8 cellular contexts compared by ENCODE assay signal in the genomic region with DNA sequence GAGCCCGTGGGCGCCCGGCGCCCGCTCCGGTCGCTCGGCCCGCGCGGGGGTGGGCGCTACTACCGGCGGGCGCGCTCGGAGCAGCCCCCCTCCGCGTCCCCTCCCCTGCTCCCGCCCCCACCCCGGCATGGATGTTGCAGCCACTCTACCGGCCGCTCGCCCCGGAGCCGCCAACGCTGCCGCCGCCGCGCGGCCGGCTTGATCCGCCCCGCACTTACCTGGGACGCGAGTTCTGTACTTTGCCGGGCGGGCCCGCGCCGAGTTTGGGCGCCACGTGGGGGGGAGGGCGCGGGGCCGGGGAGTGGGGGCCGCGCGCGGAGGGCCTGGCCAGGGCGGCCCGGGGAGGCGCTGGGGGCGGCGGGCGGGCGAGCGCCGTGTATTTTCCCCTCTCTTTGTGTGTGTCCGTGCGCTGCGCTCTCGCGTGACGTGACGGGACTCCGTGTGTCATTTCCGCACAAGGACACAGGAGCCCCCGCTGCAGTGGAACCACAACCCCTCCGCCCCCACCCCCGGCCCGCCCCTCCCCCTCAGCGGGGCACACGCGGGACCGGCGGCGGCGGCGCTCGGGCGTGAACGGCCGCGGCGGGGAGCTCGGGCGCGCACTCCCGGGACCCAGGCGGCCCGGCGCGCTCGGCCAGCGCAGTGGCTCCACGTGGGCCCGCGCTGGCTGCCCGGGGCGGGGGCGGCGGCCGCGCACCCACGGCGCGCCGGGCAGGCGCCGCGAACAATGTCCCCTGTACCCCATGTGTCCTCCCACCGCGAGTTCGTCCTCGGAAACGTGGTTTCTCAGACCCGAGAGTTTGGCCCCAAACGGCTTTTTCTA. TPM values are rescaled to one million over a fixed set of nuclear protein-coding genes. Genes with fewer than 3 reads are reported as not detected.
DNase-seq lines count a peak whose midpoint lies in the region; ATAC-seq and TF ChIP-seq lines count a peak whose summit lies in the region.

A gene (minus strand): TSS at position 644 of the 823 bp plus-strand sequence. CDS start 16,230 bp downstream, outside the sequence.

- H3K4me1 ChIP-seq in Panc1 (ENCODE audit: control insufficient read depth, insufficient read depth, low read length) (peaks cover 16% of the 10 kb centered on the region), prostate gland (replicated peaks) (no peaks in the 10 kb centered on the region)

- ATAC-seq in HG03025 (IDR thresholded peaks at IDR 0.05; ENCODE audit: low FRiP score, unreplicated experiment) (peak; percentile 22), Panc1 (peak; percentile 70), left cardiac atrium (peak; percentile 9 to 13)

- intact Hi-C loops in Panc1 (cut with micrococcal nuclease; ENCODE audit: unreplicated experiment) (loop anchor here (5.0 to 10.0 kb wide), 2 partner anchors 38 to 440 kb away; no protein-coding TSS in a partner anchor), left cardiac atrium (cut with DNase I) (loop anchor here (5.0 kb wide), 1 partner anchor 88 kb away; a partner anchor contains a TSS), prostate gland (cut with DNase I) (loop anchor here (1.0 kb wide), 1 partner anchor 87 kb away; a partner anchor contains a TSS)

- peaks cover 14% of the 10 kb centered on the region for H3K27me3 Mint-ChIP-seq in activated naive CD8-positive, alpha-beta T cell treated with anti-CD3 and anti-CD28 coated beads for 36 hours

- H3K4me3 ChIP-seq in Panc1 (ENCODE audit: low read depth in 2 of 2, low read length in 2 of 2) (peak within 1 kb of the TSS; percentile 77 to 85), prostate gland (peak within 1 kb of the TSS; percentile 58 to 72)

- CTCF ChIA-PET in Panc1 (lab: Charles Lee): interaction anchor here (0.6 kb wide), 1 partner anchor 125 kb away, joined by 3 read pairs; no protein-coding TSS in a partner anchor

- 0% methylated on average over 44 of the region's 120 CpGs for WGBS in prostate gland

- H3K4me3 Mint-ChIP-seq in activated naive CD8-positive, alpha-beta T cell treated with anti-CD3 and anti-CD28 coated beads for 36 hours: peak within 1 kb of the TSS; percentile 78

- no peak for TF ChIP-seq POLR2A in prostate gland (IDR thresholded peaks at IDR 0.05)

- in situ Hi-C loops in Panc1 (cut with HindIII; ENCODE audit: low pct_unique_long_range_greater_than_20kb, low sequenced_read_pairs): no loop called here

- POLR2A ChIA-PET in Panc1 (lab: Charles Lee): no interaction called here

- H3K36me3 ChIP-seq in Panc1 (ENCODE audit: control insufficient read depth, insufficient read depth, low read length): no peaks in the 10 kb centered on the region
- no peaks in the 10 kb centered on the region for H3K36me3 ChIP-seq in prostate gland

- H3K36me3 Mint-ChIP-seq in activated naive CD8-positive, alpha-beta T cell treated with anti-CD3 and anti-CD28 coated beads for 36 hours: no peaks in the 10 kb centered on the region

- peak; percentile 30 to 45 for DNase-seq in NCI-H2081 (lab: John Stamatoyannopoulos, UW)
- DNase-seq in NCI-H2081 treated with DMSO at 0.1 percent for 48 hours (lab: John Stamatoyannopoulos, UW): no peak
- no peak for DNase-seq in Panc1 (ENCODE audit: low read depth, low spot score)
- DNase-seq in activated naive CD8-positive, alpha-beta T cell treated with anti-CD3 and anti-CD28 coated beads for 36 hours: peak; percentile 40
- DNase-seq in left cardiac atrium: peak; percentile 43
- peak; percentile 9 for DNase-seq in prostate gland (ENCODE audit: low spot score)
- no peak for DNase-seq in SHP77 treated with DMSO at 0.1 percent for 48 hours (lab: John Stamatoyannopoulos, UW)

- TF ChIP-seq CTCF in Panc1 (IDR thresholded peaks at IDR 0.05) (no peak), prostate gland (IDR thresholded peaks at IDR 0.05) (no peak)

- no peaks in the 10 kb centered on the region for H3K9me3 Mint-ChIP-seq in activated naive CD8-positive, alpha-beta T cell treated with anti-CD3 and anti-CD28 coated beads for 36 hours

- peak within 1 kb of the TSS; percentile 66 for H3K27ac Mint-ChIP-seq in activated naive CD8-positive, alpha-beta T cell treated with anti-CD3 and anti-CD28 coated beads for 36 hours

- H3K27ac ChIP-seq in Panc1 (ENCODE audit: low read length): peak within 1 kb of the TSS; percentile 77
- H3K27ac ChIP-seq in prostate gland: peak within 1 kb of the TSS; percentile 73 to 74

- H3K27me3 ChIP-seq in Panc1 (ENCODE audit: control insufficient read depth, insufficient read depth, low read length) (no peaks in the 10 kb centered on the region), prostate gland (replicated peaks; ENCODE audit: insufficient read depth) (no peaks in the 10 kb centered on the region)

- no peaks in the 10 kb centered on the region for H3K9me3 ChIP-seq in Panc1 (ENCODE audit: control insufficient read depth, insufficient read depth, low read depth, low read length)
- H3K9me3 ChIP-seq in prostate gland: no peaks in the 10 kb centered on the region

- H3K4me1 Mint-ChIP-seq in activated naive CD8-positive, alpha-beta T cell treated with anti-CD3 and anti-CD28 coated beads for 36 hours: peaks cover 21% of the 10 kb centered on the region

- BruUV-seq in Panc1 (replicated peaks; lab: Mats Ljungman, UMichigan): no TSS peak

RNA-seq across cellular contexts. Expression of the gene that starts here (rescaled TPM):
- 9.9 TPM for total RNA-seq in Panc1 (2021; ENCODE audit: unreplicated experiment)
- polyA plus RNA-seq in Panc1 (2012; ENCODE audit: insufficient read length): 4.1 TPM
- 1 to 10 TPM; 8.6 to 9.3 TPM for total RNA-seq in activated naive CD8-positive, alpha-beta T cell treated with anti-CD3 and anti-CD28 coated beads for 36 hours
- 1 to 10 TPM; 1.1 to 2.0 TPM for total RNA-seq in left cardiac atrium
- total RNA-seq in prostate gland: 1 to 10 TPM; 4.0 TPM

Comparison
In these comparisons a context has a peak if more than half of its experiments do, and no peak if none do; other contexts are left out.
1. DNase-seq: peak in NCI-H2081 (2 of 2), activated naive CD8-positive, alpha-beta T cell treated with anti-CD3 and anti-CD28 coated beads for 36 hours (single experiment), left cardiac atrium (single experiment) and prostate gland (single experiment); none in NCI-H2081 treated with DMSO at 0.1 percent for 48 hours (single experiment), Panc1 (single experiment) and SHP77 treated with DMSO at 0.1 percent for 48 hours (single experiment).
2. ATAC-seq: peak in every context shown above with its lines; median percentile 70 in Panc1; 22 in HG03025; 11 in left cardiac atrium.